ENCODE assay signal across 8 cellular contexts in the genomic region with DNA sequence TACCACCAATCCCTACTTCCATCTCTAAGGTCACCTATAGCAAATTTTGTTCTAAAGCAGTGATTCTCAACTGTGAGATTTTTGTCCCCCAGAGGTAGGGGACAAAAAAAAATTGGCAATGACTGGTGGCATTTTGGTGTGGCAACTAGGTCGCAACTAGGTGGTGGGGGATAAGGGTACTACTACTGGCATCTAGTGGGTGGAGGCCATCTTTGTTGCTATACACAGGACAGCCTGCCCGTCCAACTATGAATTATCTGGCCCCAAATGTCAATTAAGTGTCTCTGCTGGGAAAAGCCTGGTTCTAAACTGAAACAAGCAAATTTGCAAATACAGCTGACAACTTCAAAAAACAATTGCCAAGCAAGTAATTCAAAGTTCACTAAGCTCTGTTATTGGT. TPM values are rescaled to one million over a fixed set of nuclear protein-coding genes. Genes with fewer than 3 reads are reported as not detected.
DNase-seq lines count a peak whose midpoint lies in the region; ATAC-seq and TF ChIP-seq lines count a peak whose summit lies in the region.

No MANE protein-coding gene starts in this region.

- H3K9me3 ChIP-seq in Panc1 (ENCODE audit: control insufficient read depth, insufficient read depth, low read depth, low read length) = no peaks in the 10 kb centered on the region

- peaks cover 11% of the 10 kb centered on the region; the same call in 1 of the 2 replicates for H3K4me1 ChIP-seq in Panc1 (ENCODE audit: control insufficient read depth, insufficient read depth, low read length)

- BruUV-seq in Panc1 (replicated peaks; lab: Mats Ljungman, UMichigan) = TSS peak; percentile 82

- no peaks in the 10 kb centered on the region for H3K9me3 Mint-ChIP-seq in endothelial cell (ENCODE audit: unreplicated experiment)

- no peak for DNase-seq in Panc1 (ENCODE audit: low read depth, low spot score)
- no peak for DNase-seq in endothelial cell (ENCODE audit: low spot score)
- DNase-seq in pons (ENCODE audit: low spot score) = peak; percentile 70
- no peak for DNase-seq in GM19240 (ENCODE audit: insufficient read length, low spot score)
- DNase-seq in GDM1 (lab: John Stamatoyannopoulos, UW) = no peak
- no peak for DNase-seq in SKM-1 treated with dmso at 0.1 percent for 144 hours (lab: John Stamatoyannopoulos, UW; ENCODE audit: unreplicated experiment)
- DNase-seq in NCI-H748 (lab: John Stamatoyannopoulos, UW; ENCODE audit: unreplicated experiment) = no peak

- intact Hi-C loops in Panc1 (cut with micrococcal nuclease; ENCODE audit: unreplicated experiment) = loop anchor here (5.0 kb wide), 1 partner anchor 137 kb away; no protein-coding TSS in a partner anchor

- TF ChIP-seq CTCF in Panc1 (IDR thresholded peaks at IDR 0.05) (no peak; the same call in 1 of the 2 replicates), endothelial cell (IDR thresholded peaks at IDR 0.05; ENCODE audit: unreplicated experiment) (no peak)

- CTCF ChIA-PET in Panc1 (lab: Charles Lee) = no interaction called here

- H3K4me3 ChIP-seq in GM08714 (ENCODE audit: low read length) (peak overlapping the region; percentile 97), Panc1 (ENCODE audit: low read depth in 2 of 2, low read length in 2 of 2) (peak overlapping the region; percentile 74 to 90; a peak in 3 of 4 replicates)

- no peaks in the 10 kb centered on the region for H3K27me3 ChIP-seq in Panc1 (ENCODE audit: control insufficient read depth, insufficient read depth, low read length)

- no peak for ATAC-seq in Panc1

- peak overlapping the region; percentile 95 for H3K4me3 Mint-ChIP-seq in endothelial cell (ENCODE audit: unreplicated experiment)

- POLR2A ChIA-PET in Panc1 (lab: Charles Lee) = interaction anchor here (0.7 kb wide), 1 partner anchor 24 kb away, joined by 3 read pairs; no protein-coding TSS in a partner anchor

- peaks cover 2% of the 10 kb centered on the region for H3K27me3 Mint-ChIP-seq in endothelial cell (ENCODE audit: unreplicated experiment)

- peak overlapping the region; percentile 6; the same call in 1 of the 2 replicates for H3K27ac ChIP-seq in Panc1 (ENCODE audit: low read length)

- peak overlapping the region; percentile 92 for H3K27ac Mint-ChIP-seq in endothelial cell (ENCODE audit: unreplicated experiment)

- H3K4me1 Mint-ChIP-seq in endothelial cell (ENCODE audit: unreplicated experiment) = peaks cover 22% of the 10 kb centered on the region

- in situ Hi-C loops in Panc1 (cut with HindIII; ENCODE audit: low pct_unique_long_range_greater_than_20kb, low sequenced_read_pairs) = no loop called here

- peaks cover 3% of the 10 kb centered on the region for H3K36me3 Mint-ChIP-seq in endothelial cell (ENCODE audit: low read depth, unreplicated experiment)

- no peaks in the 10 kb centered on the region; the same call in 1 of the 2 replicates for H3K36me3 ChIP-seq in Panc1 (ENCODE audit: control insufficient read depth, insufficient read depth, low read length)

RNA-seq across cellular contexts. Expression of a gene that starts 1.4 kb away (rescaled TPM):
- total RNA-seq in Panc1 (2021; ENCODE audit: unreplicated experiment) (19.5 TPM), endothelial cell (ENCODE audit: unreplicated experiment) (15.1 TPM)
- 9.8 TPM for polyA plus RNA-seq in Panc1 (2012; ENCODE audit: insufficient read length)
